1 cellular context compared by ENCODE assay signal in genomic region chr1:59142663-59143487, GRCh38.
TF ChIP-seq lines count a peak whose summit lies in the region.

No MANE protein-coding gene starts in this region.

TF ChIP-seq in A549, 52 proteins besides CTCF, POLR2A, EP300 and RAD21 (continued from another document):
- TF ChIP-seq, protein P1, sequence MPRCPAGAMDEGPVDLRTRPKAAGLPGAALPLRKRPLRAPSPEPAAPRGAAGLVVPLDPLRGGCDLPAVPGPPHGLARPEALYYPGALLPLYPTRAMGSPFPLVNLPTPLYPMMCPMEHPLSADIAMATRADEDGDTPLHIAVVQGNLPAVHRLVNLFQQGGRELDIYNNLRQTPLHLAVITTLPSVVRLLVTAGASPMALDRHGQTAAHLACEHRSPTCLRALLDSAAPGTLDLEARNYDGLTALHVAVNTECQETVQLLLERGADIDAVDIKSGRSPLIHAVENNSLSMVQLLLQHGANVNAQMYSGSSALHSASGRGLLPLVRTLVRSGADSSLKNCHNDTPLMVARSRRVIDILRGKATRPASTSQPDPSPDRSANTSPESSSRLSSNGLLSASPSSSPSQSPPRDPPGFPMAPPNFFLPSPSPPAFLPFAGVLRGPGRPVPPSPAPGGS (IDR thresholded peaks at IDR 0.05) = no peak
- TF ChIP-seq, protein P2, sequence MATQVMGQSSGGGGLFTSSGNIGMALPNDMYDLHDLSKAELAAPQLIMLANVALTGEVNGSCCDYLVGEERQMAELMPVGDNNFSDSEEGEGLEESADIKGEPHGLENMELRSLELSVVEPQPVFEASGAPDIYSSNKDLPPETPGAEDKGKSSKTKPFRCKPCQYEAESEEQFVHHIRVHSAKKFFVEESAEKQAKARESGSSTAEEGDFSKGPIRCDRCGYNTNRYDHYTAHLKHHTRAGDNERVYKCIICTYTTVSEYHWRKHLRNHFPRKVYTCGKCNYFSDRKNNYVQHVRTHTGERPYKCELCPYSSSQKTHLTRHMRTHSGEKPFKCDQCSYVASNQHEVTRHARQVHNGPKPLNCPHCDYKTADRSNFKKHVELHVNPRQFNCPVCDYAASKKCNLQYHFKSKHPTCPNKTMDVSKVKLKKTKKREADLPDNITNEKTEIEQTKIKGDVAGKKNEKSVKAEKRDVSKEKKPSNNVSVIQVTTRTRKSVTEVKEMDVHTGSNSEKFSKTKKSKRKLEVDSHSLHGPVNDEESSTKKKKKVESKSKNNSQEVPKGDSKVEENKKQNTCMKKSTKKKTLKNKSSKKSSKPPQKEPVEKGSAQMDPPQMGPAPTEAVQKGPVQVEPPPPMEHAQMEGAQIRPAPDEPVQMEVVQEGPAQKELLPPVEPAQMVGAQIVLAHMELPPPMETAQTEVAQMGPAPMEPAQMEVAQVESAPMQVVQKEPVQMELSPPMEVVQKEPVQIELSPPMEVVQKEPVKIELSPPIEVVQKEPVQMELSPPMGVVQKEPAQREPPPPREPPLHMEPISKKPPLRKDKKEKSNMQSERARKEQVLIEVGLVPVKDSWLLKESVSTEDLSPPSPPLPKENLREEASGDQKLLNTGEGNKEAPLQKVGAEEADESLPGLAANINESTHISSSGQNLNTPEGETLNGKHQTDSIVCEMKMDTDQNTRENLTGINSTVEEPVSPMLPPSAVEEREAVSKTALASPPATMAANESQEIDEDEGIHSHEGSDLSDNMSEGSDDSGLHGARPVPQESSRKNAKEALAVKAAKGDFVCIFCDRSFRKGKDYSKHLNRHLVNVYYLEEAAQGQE (IDR thresholded peaks at IDR 0.05) = no peak
- TF ChIP-seq RARB (CRISPR knock-in tag; IDR thresholded peaks at IDR 0.05) (no peak), JUN (IDR thresholded peaks at IDR 0.05) (peak; percentile 48 to 76; a peak in 2 of 5 replicates)
